1 cellular context compared by ENCODE assay signal in the genomic region with DNA sequence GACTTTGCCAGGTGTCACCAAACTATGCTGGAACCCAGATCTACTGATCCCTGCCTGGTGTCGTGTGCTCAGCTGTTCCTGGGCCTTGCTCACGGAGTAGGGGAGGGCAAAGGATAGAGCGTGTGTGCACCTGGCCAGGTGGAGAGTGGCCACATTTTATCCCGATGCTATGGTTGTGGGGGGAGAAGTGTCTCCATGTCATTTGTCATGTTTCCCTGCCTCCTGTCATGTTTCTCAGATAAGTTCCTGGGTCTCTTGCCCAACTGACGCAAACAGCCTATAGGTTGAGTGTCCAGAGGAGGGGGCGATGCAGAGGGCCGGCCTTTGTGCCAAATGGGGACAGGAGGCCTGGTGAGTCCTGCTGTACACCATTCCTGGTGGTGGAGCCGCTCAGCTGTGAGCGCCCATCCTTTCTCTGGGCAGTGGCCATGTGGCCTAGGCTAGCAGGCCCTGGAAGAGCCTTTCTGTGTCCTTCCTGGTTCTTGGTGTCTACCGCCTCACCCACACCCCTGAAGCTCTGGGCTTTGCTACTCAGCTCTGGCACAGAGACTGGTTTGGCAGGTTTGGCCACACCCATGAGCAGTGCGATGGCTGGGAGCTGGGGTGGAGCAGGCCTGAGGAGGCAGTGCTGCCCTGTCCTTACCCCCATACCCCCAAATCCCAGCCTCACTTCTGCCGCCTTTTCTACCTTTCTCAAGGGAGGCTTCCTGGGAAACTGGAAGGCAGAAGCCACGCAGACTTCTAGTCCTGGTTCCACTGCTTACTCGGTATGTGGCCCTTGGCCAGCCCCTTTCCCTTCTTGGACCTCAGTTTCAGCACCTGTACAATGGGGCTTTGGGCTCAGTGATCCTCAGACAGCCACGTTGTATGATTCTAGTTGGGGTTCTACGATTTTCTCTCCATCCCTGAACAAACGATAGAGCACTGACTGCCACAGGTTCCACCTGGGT.
TF ChIP-seq lines count a peak whose summit lies in the region.

No MANE protein-coding gene starts in this region.

TF ChIP-seq in Ishikawa, 13 proteins besides CTCF, POLR2A, EP300 and RAD21:
- peak; percentile 91 for TF ChIP-seq NFIC (IDR thresholded peaks at IDR 0.05)
- TF ChIP-seq, protein P1, sequence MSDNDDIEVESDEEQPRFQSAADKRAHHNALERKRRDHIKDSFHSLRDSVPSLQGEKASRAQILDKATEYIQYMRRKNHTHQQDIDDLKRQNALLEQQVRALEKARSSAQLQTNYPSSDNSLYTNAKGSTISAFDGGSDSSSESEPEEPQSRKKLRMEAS (IDR thresholded peaks at IDR 0.05): peak; percentile 53
- TF ChIP-seq, protein P2, sequence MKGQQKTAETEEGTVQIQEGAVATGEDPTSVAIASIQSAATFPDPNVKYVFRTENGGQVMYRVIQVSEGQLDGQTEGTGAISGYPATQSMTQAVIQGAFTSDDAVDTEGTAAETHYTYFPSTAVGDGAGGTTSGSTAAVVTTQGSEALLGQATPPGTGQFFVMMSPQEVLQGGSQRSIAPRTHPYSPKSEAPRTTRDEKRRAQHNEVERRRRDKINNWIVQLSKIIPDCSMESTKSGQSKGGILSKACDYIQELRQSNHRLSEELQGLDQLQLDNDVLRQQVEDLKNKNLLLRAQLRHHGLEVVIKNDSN (IDR thresholded peaks at IDR 0.05): peak; percentile 34; the same call in 1 of the 2 replicates
- TF ChIP-seq CREB1 (IDR thresholded peaks at IDR 0.05; ENCODE audit: low read depth): no peak
- TF ChIP-seq, protein P3, sequence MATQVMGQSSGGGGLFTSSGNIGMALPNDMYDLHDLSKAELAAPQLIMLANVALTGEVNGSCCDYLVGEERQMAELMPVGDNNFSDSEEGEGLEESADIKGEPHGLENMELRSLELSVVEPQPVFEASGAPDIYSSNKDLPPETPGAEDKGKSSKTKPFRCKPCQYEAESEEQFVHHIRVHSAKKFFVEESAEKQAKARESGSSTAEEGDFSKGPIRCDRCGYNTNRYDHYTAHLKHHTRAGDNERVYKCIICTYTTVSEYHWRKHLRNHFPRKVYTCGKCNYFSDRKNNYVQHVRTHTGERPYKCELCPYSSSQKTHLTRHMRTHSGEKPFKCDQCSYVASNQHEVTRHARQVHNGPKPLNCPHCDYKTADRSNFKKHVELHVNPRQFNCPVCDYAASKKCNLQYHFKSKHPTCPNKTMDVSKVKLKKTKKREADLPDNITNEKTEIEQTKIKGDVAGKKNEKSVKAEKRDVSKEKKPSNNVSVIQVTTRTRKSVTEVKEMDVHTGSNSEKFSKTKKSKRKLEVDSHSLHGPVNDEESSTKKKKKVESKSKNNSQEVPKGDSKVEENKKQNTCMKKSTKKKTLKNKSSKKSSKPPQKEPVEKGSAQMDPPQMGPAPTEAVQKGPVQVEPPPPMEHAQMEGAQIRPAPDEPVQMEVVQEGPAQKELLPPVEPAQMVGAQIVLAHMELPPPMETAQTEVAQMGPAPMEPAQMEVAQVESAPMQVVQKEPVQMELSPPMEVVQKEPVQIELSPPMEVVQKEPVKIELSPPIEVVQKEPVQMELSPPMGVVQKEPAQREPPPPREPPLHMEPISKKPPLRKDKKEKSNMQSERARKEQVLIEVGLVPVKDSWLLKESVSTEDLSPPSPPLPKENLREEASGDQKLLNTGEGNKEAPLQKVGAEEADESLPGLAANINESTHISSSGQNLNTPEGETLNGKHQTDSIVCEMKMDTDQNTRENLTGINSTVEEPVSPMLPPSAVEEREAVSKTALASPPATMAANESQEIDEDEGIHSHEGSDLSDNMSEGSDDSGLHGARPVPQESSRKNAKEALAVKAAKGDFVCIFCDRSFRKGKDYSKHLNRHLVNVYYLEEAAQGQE (IDR thresholded peaks at IDR 0.05; ENCODE audit: low read depth): no peak
- peak; percentile 60; the same call in 1 of the 2 replicates for TF ChIP-seq YY1 (IDR thresholded peaks at IDR 0.05; ENCODE audit: low read depth)
- TF ChIP-seq TEAD4 (IDR thresholded peaks at IDR 0.05): 0 out of 2 replicates have a peak, but pooled peaks have one; percentile 27
- TF ChIP-seq TCF12 (IDR thresholded peaks at IDR 0.05; ENCODE audit: low read depth): peak; percentile 69
